ENCODE assay signal across 1 cellular context in genomic region chrX:19798423-19798822, GRCh38.
TF ChIP-seq lines count a peak whose summit lies in the region.

No MANE protein-coding gene starts in this region.

TF ChIP-seq in HCT116, 20 proteins besides CTCF, POLR2A, EP300 and RAD21:
- TF ChIP-seq POLR2AphosphoS5 (IDR thresholded peaks at IDR 0.05; ENCODE audit: low read depth, low read length) (no peak), CEBPB (IDR thresholded peaks at IDR 0.05; ENCODE audit: low read depth) (no peak), ELF1 (IDR thresholded peaks at IDR 0.05; ENCODE audit: borderline replicate concordance, low read depth) (no peak), ATF3 (IDR thresholded peaks at IDR 0.05) (no peak), SRF (IDR thresholded peaks at IDR 0.05; ENCODE audit: low read depth) (no peak), REST (IDR thresholded peaks at IDR 0.05; ENCODE audit: low read depth) (no peak), CBX3 (IDR thresholded peaks at IDR 0.05; ENCODE audit: low read depth) (no peak), JUND (IDR thresholded peaks at IDR 0.05) (no peak), EZH2 (IDR thresholded peaks at IDR 0.05) (no peak), EGR1 (IDR thresholded peaks at IDR 0.05; ENCODE audit: low read depth) (no peak), TCF7L2 (IDR thresholded peaks at IDR 0.05; ENCODE audit: borderline replicate concordance, extremely low read depth, insufficient read depth, insufficient read length) (no peak), EZH2phosphoT487 (IDR thresholded peaks at IDR 0.05; ENCODE audit: borderline replicate concordance) (no peak), MAX (IDR thresholded peaks at IDR 0.05) (no peak), YY1 (IDR thresholded peaks at IDR 0.05; ENCODE audit: extremely low read depth, insufficient replicate concordance, low read depth, low read length) (no peak), SIN3A (IDR thresholded peaks at IDR 0.05; ENCODE audit: low read depth) (no peak), FOSL1 (IDR thresholded peaks at IDR 0.05; ENCODE audit: low read depth) (no peak), ZNF274 (IDR thresholded peaks at IDR 0.05; ENCODE audit: low read depth, low read length) (no peak), ZBTB33 (IDR thresholded peaks at IDR 0.05; ENCODE audit: extremely low read depth, insufficient replicate concordance, low read length) (no peak), ZFX (IDR thresholded peaks at IDR 0.05) (no peak)
